1 cellular context compared by ENCODE assay signal in the genomic region with DNA sequence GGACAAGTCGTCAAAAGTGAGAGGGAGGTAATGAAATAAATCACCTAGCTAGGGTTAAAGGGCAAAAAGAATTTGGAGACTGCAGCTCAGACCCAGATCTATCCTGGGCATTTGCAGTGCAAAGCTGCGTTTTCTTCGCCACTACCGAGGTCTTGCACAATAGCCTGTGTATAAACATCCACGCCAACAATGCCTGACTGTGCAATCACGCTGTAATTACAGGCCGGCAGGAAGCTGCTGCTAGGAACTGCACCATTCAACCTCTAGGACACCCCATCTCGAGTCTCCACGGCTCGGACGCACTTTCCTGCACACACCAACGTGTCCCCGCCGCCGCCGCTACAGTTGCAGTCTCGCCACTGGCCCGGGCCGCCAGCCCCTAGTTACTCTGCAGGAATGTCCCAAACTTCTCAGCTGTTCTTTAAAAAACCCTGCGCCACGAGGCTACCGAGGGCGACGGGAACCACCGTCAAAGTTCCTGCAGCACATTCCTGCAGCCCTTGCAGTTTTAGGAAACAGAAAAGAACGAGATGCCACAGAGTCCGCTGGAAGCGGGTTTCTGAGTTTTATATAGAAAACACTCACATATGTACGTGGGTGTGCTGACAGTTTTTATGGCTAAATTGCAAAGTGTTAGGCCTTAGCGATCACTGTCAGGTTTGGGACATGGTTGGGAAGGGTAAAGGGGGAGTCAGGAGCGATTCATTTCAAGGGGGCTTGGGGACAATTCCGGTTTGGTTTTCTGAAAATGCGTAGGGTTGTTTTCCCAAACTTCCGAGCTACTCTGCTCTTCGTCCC.
TF ChIP-seq lines count a peak whose summit lies in the region.

No MANE protein-coding gene starts in this region.

TF ChIP-seq in K562, 482 proteins besides CTCF, POLR2A, EP300 and RAD21 (continued from another document and continues in another):
- TF ChIP-seq NBN (IDR thresholded peaks at IDR 0.05; ENCODE audit: low read depth) (0 out of 2 replicates have a peak, but pooled peaks have one; percentile 47), NFXL1 (CRISPR knock-in tag; IDR thresholded peaks at IDR 0.05) (no peak), SMARCC2 (IDR thresholded peaks at IDR 0.05; ENCODE audit: low read depth) (peak; percentile 18; the same call in 1 of the 2 replicates), SIN3A (IDR thresholded peaks at IDR 0.05; ENCODE audit: borderline replicate concordance in 2 of 2, control insufficient read depth in 1 of 2, low read depth in 2 of 2, low read length in 2 of 2) (peak in 1 of 2 experiments; percentile 57; a peak in 2 of 4 replicates), SAFB (IDR thresholded peaks at IDR 0.05; ENCODE audit: borderline replicate concordance, low read depth, low read length) (no peak), ETV5 (CRISPR knock-in tag; IDR thresholded peaks at IDR 0.05; ENCODE audit: low read depth) (peak; percentile 83), ZNF224 (CRISPR knock-in tag; IDR thresholded peaks at IDR 0.05) (no peak), MAFG (tag; conservative IDR thresholded peaks at IDR 0.05) (0 out of 2 replicates have a peak, but pooled peaks have one; percentile 10), ZFPM2 (CRISPR knock-in tag; IDR thresholded peaks at IDR 0.05) (no peak), SP1 (CRISPR knock-in tag; IDR thresholded peaks at IDR 0.05) (0 out of 2 replicates have a peak, but pooled peaks have one; percentile 32), L3MBTL2 (IDR thresholded peaks at IDR 0.05) (peak; percentile 58), HNRNPH1 (optimal IDR thresholded peaks at IDR 0.05; ENCODE audit: low read depth, low read length) (no peak), CAMTA2 (CRISPR knock-in tag; conservative IDR thresholded peaks at IDR 0.05) (no peak), NR2C2 (CRISPR knock-in tag; IDR thresholded peaks at IDR 0.05) (0 out of 2 replicates have a peak, but pooled peaks have one; percentile 50), NR2C2 (tag; IDR thresholded peaks at IDR 0.05) (peak; percentile 84), HMGN3 (IDR thresholded peaks at IDR 0.05; ENCODE audit: borderline replicate concordance, extremely low read depth, insufficient read length, low read depth, low read length) (no peak), HNRNPLL (IDR thresholded peaks at IDR 0.05; ENCODE audit: low read depth, low read length, poor library complexity, severe bottlenecking) (peak; percentile 58), CXXC5 (CRISPR knock-in tag; IDR thresholded peaks at IDR 0.05) (peak; percentile 77), ZKSCAN3 (CRISPR knock-in tag; IDR thresholded peaks at IDR 0.05) (no peak), GABPA (tag; conservative IDR thresholded peaks at IDR 0.05; ENCODE audit: low read depth) (peak; percentile 56; the same call in 1 of the 2 replicates)
- TF ChIP-seq, protein P1, sequence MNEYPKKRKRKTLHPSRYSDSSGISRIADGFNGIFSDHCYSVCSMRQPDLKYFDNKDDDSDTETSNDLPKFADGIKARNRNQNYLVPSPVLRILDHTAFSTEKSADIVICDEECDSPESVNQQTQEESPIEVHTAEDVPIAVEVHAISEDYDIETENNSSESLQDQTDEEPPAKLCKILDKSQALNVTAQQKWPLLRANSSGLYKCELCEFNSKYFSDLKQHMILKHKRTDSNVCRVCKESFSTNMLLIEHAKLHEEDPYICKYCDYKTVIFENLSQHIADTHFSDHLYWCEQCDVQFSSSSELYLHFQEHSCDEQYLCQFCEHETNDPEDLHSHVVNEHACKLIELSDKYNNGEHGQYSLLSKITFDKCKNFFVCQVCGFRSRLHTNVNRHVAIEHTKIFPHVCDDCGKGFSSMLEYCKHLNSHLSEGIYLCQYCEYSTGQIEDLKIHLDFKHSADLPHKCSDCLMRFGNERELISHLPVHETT (CRISPR knock-in tag; conservative IDR thresholded peaks at IDR 0.05 in 1 of 2, IDR thresholded peaks at IDR 0.05 in 1 of 2): no peak; a peak in 1 of 4 replicates
- TF ChIP-seq, protein P2, sequence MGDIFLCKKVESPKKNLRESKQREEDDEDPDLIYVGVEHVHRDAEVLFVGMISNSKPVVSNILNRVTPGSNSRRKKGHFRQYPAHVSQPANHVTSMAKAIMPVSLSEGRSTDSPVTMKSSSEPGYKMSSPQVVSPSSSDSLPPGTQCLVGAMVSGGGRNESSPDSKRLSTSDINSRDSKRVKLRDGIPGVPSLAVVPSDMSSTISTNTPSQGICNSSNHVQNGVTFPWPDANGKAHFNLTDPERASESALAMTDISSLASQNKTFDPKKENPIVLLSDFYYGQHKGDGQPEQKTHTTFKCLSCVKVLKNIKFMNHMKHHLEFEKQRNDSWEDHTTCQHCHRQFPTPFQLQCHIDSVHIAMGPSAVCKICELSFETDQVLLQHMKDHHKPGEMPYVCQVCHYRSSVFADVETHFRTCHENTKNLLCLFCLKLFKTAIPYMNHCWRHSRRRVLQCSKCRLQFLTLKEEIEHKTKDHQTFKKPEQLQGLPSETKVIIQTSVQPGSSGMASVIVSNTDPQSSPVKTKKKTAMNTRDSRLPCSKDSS (IDR thresholded peaks at IDR 0.05; ENCODE audit: low read depth, partially characterized antibody): no peak
- TF ChIP-seq, protein P3, sequence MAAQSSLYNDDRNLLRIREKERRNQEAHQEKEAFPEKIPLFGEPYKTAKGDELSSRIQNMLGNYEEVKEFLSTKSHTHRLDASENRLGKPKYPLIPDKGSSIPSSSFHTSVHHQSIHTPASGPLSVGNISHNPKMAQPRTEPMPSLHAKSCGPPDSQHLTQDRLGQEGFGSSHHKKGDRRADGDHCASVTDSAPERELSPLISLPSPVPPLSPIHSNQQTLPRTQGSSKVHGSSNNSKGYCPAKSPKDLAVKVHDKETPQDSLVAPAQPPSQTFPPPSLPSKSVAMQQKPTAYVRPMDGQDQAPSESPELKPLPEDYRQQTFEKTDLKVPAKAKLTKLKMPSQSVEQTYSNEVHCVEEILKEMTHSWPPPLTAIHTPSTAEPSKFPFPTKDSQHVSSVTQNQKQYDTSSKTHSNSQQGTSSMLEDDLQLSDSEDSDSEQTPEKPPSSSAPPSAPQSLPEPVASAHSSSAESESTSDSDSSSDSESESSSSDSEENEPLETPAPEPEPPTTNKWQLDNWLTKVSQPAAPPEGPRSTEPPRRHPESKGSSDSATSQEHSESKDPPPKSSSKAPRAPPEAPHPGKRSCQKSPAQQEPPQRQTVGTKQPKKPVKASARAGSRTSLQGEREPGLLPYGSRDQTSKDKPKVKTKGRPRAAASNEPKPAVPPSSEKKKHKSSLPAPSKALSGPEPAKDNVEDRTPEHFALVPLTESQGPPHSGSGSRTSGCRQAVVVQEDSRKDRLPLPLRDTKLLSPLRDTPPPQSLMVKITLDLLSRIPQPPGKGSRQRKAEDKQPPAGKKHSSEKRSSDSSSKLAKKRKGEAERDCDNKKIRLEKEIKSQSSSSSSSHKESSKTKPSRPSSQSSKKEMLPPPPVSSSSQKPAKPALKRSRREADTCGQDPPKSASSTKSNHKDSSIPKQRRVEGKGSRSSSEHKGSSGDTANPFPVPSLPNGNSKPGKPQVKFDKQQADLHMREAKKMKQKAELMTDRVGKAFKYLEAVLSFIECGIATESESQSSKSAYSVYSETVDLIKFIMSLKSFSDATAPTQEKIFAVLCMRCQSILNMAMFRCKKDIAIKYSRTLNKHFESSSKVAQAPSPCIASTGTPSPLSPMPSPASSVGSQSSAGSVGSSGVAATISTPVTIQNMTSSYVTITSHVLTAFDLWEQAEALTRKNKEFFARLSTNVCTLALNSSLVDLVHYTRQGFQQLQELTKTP (IDR thresholded peaks at IDR 0.05; ENCODE audit: low read depth in 1 of 2, partially characterized antibody in 2 of 2): peak; percentile 22 to 59
- TF ChIP-seq, protein P4, sequence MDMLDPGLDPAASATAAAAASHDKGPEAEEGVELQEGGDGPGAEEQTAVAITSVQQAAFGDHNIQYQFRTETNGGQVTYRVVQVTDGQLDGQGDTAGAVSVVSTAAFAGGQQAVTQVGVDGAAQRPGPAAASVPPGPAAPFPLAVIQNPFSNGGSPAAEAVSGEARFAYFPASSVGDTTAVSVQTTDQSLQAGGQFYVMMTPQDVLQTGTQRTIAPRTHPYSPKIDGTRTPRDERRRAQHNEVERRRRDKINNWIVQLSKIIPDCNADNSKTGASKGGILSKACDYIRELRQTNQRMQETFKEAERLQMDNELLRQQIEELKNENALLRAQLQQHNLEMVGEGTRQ (CRISPR knock-in tag; IDR thresholded peaks at IDR 0.05): no peak
- TF ChIP-seq, protein P5, sequence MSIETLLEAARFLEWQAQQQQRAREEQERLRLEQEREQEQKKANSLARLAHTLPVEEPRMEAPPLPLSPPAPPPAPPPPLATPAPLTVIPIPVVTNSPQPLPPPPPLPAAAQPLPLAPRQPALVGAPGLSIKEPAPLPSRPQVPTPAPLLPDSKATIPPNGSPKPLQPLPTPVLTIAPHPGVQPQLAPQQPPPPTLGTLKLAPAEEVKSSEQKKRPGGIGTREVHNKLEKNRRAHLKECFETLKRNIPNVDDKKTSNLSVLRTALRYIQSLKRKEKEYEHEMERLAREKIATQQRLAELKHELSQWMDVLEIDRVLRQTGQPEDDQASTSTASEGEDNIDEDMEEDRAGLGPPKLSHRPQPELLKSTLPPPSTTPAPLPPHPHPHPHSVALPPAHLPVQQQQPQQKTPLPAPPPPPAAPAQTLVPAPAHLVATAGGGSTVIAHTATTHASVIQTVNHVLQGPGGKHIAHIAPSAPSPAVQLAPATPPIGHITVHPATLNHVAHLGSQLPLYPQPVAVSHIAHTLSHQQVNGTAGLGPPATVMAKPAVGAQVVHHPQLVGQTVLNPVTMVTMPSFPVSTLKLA (conservative IDR thresholded peaks at IDR 0.05): peak; percentile 55 to 79
- TF ChIP-seq, protein P6, sequence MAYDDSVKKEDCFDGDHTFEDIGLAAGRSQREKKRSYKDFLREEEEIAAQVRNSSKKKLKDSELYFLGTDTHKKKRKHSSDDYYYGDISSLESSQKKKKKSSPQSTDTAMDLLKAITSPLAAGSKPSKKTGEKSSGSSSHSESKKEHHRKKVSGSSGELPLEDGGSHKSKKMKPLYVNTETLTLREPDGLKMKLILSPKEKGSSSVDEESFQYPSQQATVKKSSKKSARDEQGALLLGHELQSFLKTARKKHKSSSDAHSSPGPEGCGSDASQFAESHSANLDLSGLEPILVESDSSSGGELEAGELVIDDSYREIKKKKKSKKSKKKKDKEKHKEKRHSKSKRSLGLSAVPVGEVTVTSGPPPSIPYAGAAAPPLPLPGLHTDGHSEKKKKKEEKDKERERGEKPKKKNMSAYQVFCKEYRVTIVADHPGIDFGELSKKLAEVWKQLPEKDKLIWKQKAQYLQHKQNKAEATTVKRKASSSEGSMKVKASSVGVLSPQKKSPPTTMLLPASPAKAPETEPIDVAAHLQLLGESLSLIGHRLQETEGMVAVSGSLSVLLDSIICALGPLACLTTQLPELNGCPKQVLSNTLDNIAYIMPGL (CRISPR knock-in tag; IDR thresholded peaks at IDR 0.05): 0 out of 2 replicates have a peak, but pooled peaks have one; percentile 15
- TF ChIP-seq, protein P7, sequence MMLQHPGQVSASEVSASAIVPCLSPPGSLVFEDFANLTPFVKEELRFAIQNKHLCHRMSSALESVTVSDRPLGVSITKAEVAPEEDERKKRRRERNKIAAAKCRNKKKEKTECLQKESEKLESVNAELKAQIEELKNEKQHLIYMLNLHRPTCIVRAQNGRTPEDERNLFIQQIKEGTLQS (IDR thresholded peaks at IDR 0.05): peak; percentile 71
- TF ChIP-seq, protein P7 (CRISPR knock-in tag; conservative IDR thresholded peaks at IDR 0.05): no peak
